Comparison of ENCODE assay signal across 16 cellular contexts in the genomic region with DNA sequence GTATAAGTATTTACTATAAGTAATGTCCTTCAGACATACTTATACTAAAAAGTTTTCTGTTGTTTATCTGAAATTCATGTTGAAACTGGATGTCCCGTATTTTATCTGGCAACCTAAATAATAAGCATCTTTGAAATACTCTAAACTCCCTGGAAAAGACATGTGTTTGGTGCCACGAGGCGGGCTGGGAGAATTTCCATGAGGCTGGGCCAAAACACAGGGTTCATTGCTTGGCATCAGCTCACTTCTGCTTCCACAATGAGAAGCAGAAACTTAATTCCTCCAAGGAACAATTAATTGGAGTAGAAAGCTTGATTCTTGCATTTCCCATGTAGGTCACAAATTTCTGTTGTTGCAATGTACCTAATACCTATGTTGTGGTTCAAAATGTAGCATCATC.
"Had no signal": no experiment of that assay in that cellular context is flagged by ENCODE, and none has a peak within 500 bp of the region (broad histone marks: within the 10 kb centered on the region; RNA-seq: fewer than 3 reads in every experiment).

No MANE protein-coding gene starts in this region.

- H3K4me1 Mint-ChIP-seq: activated T-helper 17 cell treated with anti-CD3 and anti-CD28 coated beads, Interleukin-2, amount 50 U/mL, for 72 hours; immature natural killer cell had no signal

- H3K4me3 ChIP-seq: prostate gland, right lobe of liver, spleen, tibial nerve had no signal

- H3K27ac Mint-ChIP-seq: activated T-helper 17 cell treated with anti-CD3 and anti-CD28 coated beads, Interleukin-2, amount 50 U/mL, for 72 hours; immature natural killer cell; natural killer cell treated with Interleukin-12 subunit alpha and Interleukin-12 subunit beta and Interleukin-15 and Interleukin-18, amount 100 ng/mL, for 72 hours had no signal

- DNase-seq: activated CD4-positive, alpha-beta T cell treated with anti-CD3 and anti-CD28 coated beads for 1 hour; activated CD4-positive, alpha-beta T cell treated with anti-CD3 and anti-CD28 coated beads, Interleukin-2, amount 50 U/mL, for 48 hours; activated naive CD4-positive, alpha-beta T cell treated with Interleukin-2 at 50 U/mL for 16 hours; immature natural killer cell; occipital lobe; SK-N-SH; spleen; T-helper 1 cell; T1000 had no signal

- H3K9me3 ChIP-seq: prostate gland, right lobe of liver, SK-N-SH, tibial nerve had no signal

- ATAC-seq: activated T-helper 17 cell treated with anti-CD3 and anti-CD28 coated beads, Interleukin-2, amount 50 U/mL, for 72 hours; natural killer cell treated with Interleukin-12 subunit alpha and Interleukin-12 subunit beta and Interleukin-15 and Interleukin-18, amount 100 ng/mL, for 72 hours; right lobe of liver had no signal

- H3K36me3 ChIP-seq: prostate gland, right lobe of liver, spleen, tibial nerve had no signal

- H3K27me3 ChIP-seq: right lobe of liver, spleen, tibial nerve had no signal

- H3K4me3 Mint-ChIP-seq: activated T-helper 17 cell treated with anti-CD3 and anti-CD28 coated beads, Interleukin-2, amount 50 U/mL, for 72 hours; immature natural killer cell; natural killer cell treated with Interleukin-12 subunit alpha and Interleukin-12 subunit beta and Interleukin-15 and Interleukin-18, amount 100 ng/mL, for 72 hours had no signal

- H3K36me3 Mint-ChIP-seq: natural killer cell treated with Interleukin-12 subunit alpha and Interleukin-12 subunit beta and Interleukin-15 and Interleukin-18, amount 100 ng/mL, for 72 hours had no signal

- H3K4me1 ChIP-seq: prostate gland had no signal

- H3K9me3 Mint-ChIP-seq: activated T-helper 17 cell treated with anti-CD3 and anti-CD28 coated beads, Interleukin-2, amount 50 U/mL, for 72 hours; natural killer cell treated with Interleukin-12 subunit alpha and Interleukin-12 subunit beta and Interleukin-15 and Interleukin-18, amount 100 ng/mL, for 72 hours had no signal

- H3K27ac ChIP-seq: epithelial cell of prostate, prostate gland, tibial nerve, VCaP had no signal
